In the genomic region with DNA sequence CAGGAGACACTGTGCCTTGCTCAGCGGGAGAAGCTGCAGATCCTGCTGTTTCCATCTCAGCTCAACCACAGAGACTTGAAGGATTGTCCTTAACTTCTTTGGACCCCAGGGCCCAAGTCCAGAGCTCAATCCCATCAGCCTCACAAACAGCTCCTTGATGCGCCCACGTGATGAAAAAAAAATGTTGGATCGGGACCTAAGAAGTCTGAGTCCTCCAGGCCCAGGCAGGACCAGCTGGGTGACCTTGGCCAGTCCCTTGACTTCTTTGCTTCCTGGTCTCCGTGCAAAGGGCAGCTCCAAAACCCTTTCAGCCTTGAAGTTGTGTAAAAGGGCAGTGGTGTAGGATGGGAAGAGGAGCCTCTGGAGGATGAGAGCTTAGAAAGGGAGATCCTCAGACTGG, we compare ENCODE assay signal across 17 cellular contexts.
A peak's percentile ranks its signal among the peaks of the same experiment; 100 is the strongest.
DNase-seq lines count a peak whose midpoint lies in the region; ATAC-seq and TF ChIP-seq lines count a peak whose summit lies in the region.
"Had no signal": no experiment of that assay in that cellular context is flagged by ENCODE, and none has a peak within 500 bp of the region (broad histone marks: within the 10 kb centered on the region; RNA-seq: fewer than 3 reads in every experiment).

No MANE protein-coding gene starts in this region.

- no peaks in the 10 kb centered on the region for H3K36me3 Mint-ChIP-seq in activated naive CD4-positive, alpha-beta T cell treated with anti-CD3 and anti-CD28 coated beads, Interleukin-2, amount 50 U/mL, for 24 hours
- no peaks in the 10 kb centered on the region for H3K36me3 Mint-ChIP-seq in activated naive CD4-positive, alpha-beta T cell treated with anti-CD3 and anti-CD28 coated beads for 36 hours (ENCODE audit: low read depth)
- H3K36me3 Mint-ChIP-seq in MCF 10A (ENCODE audit: insufficient read depth, unreplicated experiment): no peaks in the 10 kb centered on the region
- H3K36me3 Mint-ChIP-seq: activated naive CD4-positive, alpha-beta T cell treated with anti-CD3 and anti-CD28 coated beads, Interleukin-2, amount 10 ng/mL, durations not matched to agents 7 days and 5 days; naive B cell had no signal

- no peaks in the 10 kb centered on the region for H3K9me3 ChIP-seq in mesodermal cell (ENCODE audit: control insufficient read depth, low read length)
- H3K9me3 ChIP-seq in spleen: no peaks in the 10 kb centered on the region
- H3K9me3 ChIP-seq: vagina had no signal

- TSS peak; percentile 83 for BruUV-seq in MCF 10A (replicated peaks; lab: Mats Ljungman, UMichigan)

- H3K27ac ChIP-seq in mesodermal cell (ENCODE audit: low read depth, low read length, severe bottlenecking): peak overlapping the region; percentile 46
- H3K27ac ChIP-seq in spleen: peak overlapping the region in 1 of 8 donors; percentile 21
- H3K27ac ChIP-seq: vagina had no signal

- 72 to 95% methylated on average over 3 to 5 of the region's 5 CpGs for WGBS in mesodermal cell (ENCODE audit: insufficient coverage in 2 of 2), 2 experiments
- WGBS in spleen, 5 donors: 55 to 81% (median 73%) methylated on average over 5 of the region's 5 CpGs

- peaks cover 44% of the 10 kb centered on the region for H3K4me1 ChIP-seq in mesodermal cell (ENCODE audit: control insufficient read depth, insufficient read depth, low read length, poor library complexity, severe bottlenecking)
- H3K4me1 ChIP-seq in spleen: peaks cover 17 to 51% (median 32%) of the 10 kb centered on the region in 6 donors

- no peaks in the 10 kb centered on the region for H3K9me3 Mint-ChIP-seq in activated naive CD4-positive, alpha-beta T cell treated with anti-CD3 and anti-CD28 coated beads, Interleukin-2, amount 50 U/mL, for 24 hours
- no peaks in the 10 kb centered on the region for H3K9me3 Mint-ChIP-seq in activated naive CD4-positive, alpha-beta T cell treated with anti-CD3 and anti-CD28 coated beads for 36 hours
- H3K9me3 Mint-ChIP-seq in MCF 10A (ENCODE audit: unreplicated experiment): no peaks in the 10 kb centered on the region
- H3K9me3 Mint-ChIP-seq: activated naive CD4-positive, alpha-beta T cell treated with anti-CD3 and anti-CD28 coated beads, Interleukin-2, amount 10 ng/mL, durations not matched to agents 7 days and 5 days; naive B cell; T-helper 1 cell treated with Interleukin-12 subunit alpha and Interleukin-12 subunit beta and Interleukin-4 antibody, amounts not matched to agents 30 μg/mL and 1 μg/mL, for 36 hours had no signal

- peak overlapping the region; percentile 5 for H3K4me3 Mint-ChIP-seq in activated naive CD4-positive, alpha-beta T cell treated with anti-CD3 and anti-CD28 coated beads, Interleukin-2, amount 50 U/mL, for 24 hours
- H3K4me3 Mint-ChIP-seq in activated naive CD4-positive, alpha-beta T cell treated with anti-CD3 and anti-CD28 coated beads for 36 hours: no peak overlapping the region
- H3K4me3 Mint-ChIP-seq in MCF 10A (ENCODE audit: unreplicated experiment): peak overlapping the region; percentile 35
- H3K4me3 Mint-ChIP-seq: activated naive CD4-positive, alpha-beta T cell treated with anti-CD3 and anti-CD28 coated beads, Interleukin-2, amount 10 ng/mL, durations not matched to agents 7 days and 5 days; naive B cell; T-helper 1 cell treated with Interleukin-12 subunit alpha and Interleukin-12 subunit beta and Interleukin-4 antibody, amounts not matched to agents 30 μg/mL and 1 μg/mL, for 36 hours had no signal

- in situ Hi-C loops in G401 (cut with HindIII; ENCODE audit: low sequenced_read_pairs): no loop called here

- H3K4me3 ChIP-seq in mesodermal cell (ENCODE audit: extremely low read depth, insufficient read depth, low read length, poor library complexity, severe bottlenecking) (no peak overlapping the region), spleen (no peak overlapping the region)
- H3K4me3 ChIP-seq: vagina had no signal

- POLR2A ChIA-PET in MCF 10A (lab: Yijun Ruan, JAX): interaction anchor here (0.5 to 3.3 kb wide), 22 partner anchors 9 to 129 kb away, joined by 3 to 26 read pairs (median 8); no protein-coding TSS in a partner anchor

- TF ChIP-seq CTCF in MCF 10A (IDR thresholded peaks at IDR 0.05; ENCODE audit: unreplicated experiment) (no peak), spleen (IDR thresholded peaks at IDR 0.05 in 8 of 11, conservative IDR thresholded peaks at IDR 0.05 in 3 of 11) (no peak)

- H3K36me3 ChIP-seq in mesodermal cell (ENCODE audit: control insufficient read depth, insufficient read depth, low read length) (no peaks in the 10 kb centered on the region), spleen (no peaks in the 10 kb centered on the region)
- H3K36me3 ChIP-seq: vagina had no signal

- no peak for ATAC-seq in HG02610 (IDR thresholded peaks at IDR 0.05; ENCODE audit: unreplicated experiment)

- H3K27me3 ChIP-seq in spleen (replicated peaks in 1 of 7): no peaks in the 10 kb centered on the region
- H3K27me3 ChIP-seq: vagina had no signal

- CTCF ChIA-PET in activated naive CD4-positive, alpha-beta T cell treated with anti-CD3 and anti-CD28 coated beads for 36 hours (lab: Charles Lee): interaction anchor here (0.6 to 1.2 kb wide), 3 partner anchors 65 to 191 kb away, joined by 4 read pairs; no protein-coding TSS in a partner anchor
- CTCF ChIA-PET in MCF 10A (lab: Yijun Ruan, JAX): interaction anchor here (0.7 to 2.0 kb wide), 10 partner anchors 9 to 178 kb away, joined by 3 to 7 read pairs (median 3); a partner anchor contains a TSS

- H3K27me3 Mint-ChIP-seq in activated naive CD4-positive, alpha-beta T cell treated with anti-CD3 and anti-CD28 coated beads, Interleukin-2, amount 50 U/mL, for 24 hours: no peaks in the 10 kb centered on the region
- no peaks in the 10 kb centered on the region for H3K27me3 Mint-ChIP-seq in activated naive CD4-positive, alpha-beta T cell treated with anti-CD3 and anti-CD28 coated beads for 36 hours (ENCODE audit: low read depth)
- no peaks in the 10 kb centered on the region for H3K27me3 Mint-ChIP-seq in MCF 10A (ENCODE audit: insufficient read depth, unreplicated experiment)

- DNase-seq in activated naive CD4-positive, alpha-beta T cell treated with anti-CD3 and anti-CD28 coated beads for 36 hours: no peak
- DNase-seq in MCF 10A (ENCODE audit: unreplicated experiment) (no peak), spleen (peak; percentile 33), cortex of kidney (lab: John Stamatoyannopoulos, UW) (no peak), G401 (ENCODE audit: low spot score) (no peak)
- DNase-seq: activated CD8-positive, alpha-beta memory T cell treated with anti-CD3 and anti-CD28 coated beads, Interleukin-2, amount 50 U/mL, for 48 hours; central memory CD4-positive, alpha-beta T cell; naive B cell; NCI-H1105; NCI-H2227 treated with DMSO at 0.1 percent for 48 hours; stimulated activated naive CD4-positive, alpha-beta T cell treated with Interleukin-2 at 50 U/mL for 16 hours had no signal

- H3K4me1 Mint-ChIP-seq in activated naive CD4-positive, alpha-beta T cell treated with anti-CD3 and anti-CD28 coated beads, Interleukin-2, amount 50 U/mL, for 24 hours: peaks cover 28% of the 10 kb centered on the region
- peaks cover 32% of the 10 kb centered on the region for H3K4me1 Mint-ChIP-seq in activated naive CD4-positive, alpha-beta T cell treated with anti-CD3 and anti-CD28 coated beads for 36 hours (ENCODE audit: low read depth)
- H3K4me1 Mint-ChIP-seq in MCF 10A (ENCODE audit: insufficient read depth, unreplicated experiment): peaks cover 60% of the 10 kb centered on the region

- intact Hi-C loops in activated naive CD4-positive, alpha-beta T cell treated with anti-CD3 and anti-CD28 coated beads for 36 hours (cut with micrococcal nuclease): loop anchor here (1.0 kb wide), 2 partner anchors 8 to 178 kb away; no protein-coding TSS in a partner anchor
- intact Hi-C loops in MCF 10A (cut with micrococcal nuclease): no loop called here
- intact Hi-C loops in spleen (cut with DNase I; ENCODE audit: low total_unique reads): no loop called here

- H3K27ac Mint-ChIP-seq in activated naive CD4-positive, alpha-beta T cell treated with anti-CD3 and anti-CD28 coated beads, Interleukin-2, amount 50 U/mL, for 24 hours: no peak overlapping the region
- no peak overlapping the region for H3K27ac Mint-ChIP-seq in activated naive CD4-positive, alpha-beta T cell treated with anti-CD3 and anti-CD28 coated beads for 36 hours
- H3K27ac Mint-ChIP-seq in MCF 10A (ENCODE audit: low read depth, unreplicated experiment): peak overlapping the region; percentile 93
- H3K27ac Mint-ChIP-seq: activated naive CD4-positive, alpha-beta T cell treated with anti-CD3 and anti-CD28 coated beads, Interleukin-2, amount 10 ng/mL, durations not matched to agents 7 days and 5 days; T-helper 1 cell treated with Interleukin-12 subunit alpha and Interleukin-12 subunit beta and Interleukin-4 antibody, amounts not matched to agents 30 μg/mL and 1 μg/mL, for 36 hours had no signal

- no peak for TF ChIP-seq POLR2A in spleen (IDR thresholded peaks at IDR 0.05)
